8 cellular contexts compared by ENCODE assay signal in the genomic region with DNA sequence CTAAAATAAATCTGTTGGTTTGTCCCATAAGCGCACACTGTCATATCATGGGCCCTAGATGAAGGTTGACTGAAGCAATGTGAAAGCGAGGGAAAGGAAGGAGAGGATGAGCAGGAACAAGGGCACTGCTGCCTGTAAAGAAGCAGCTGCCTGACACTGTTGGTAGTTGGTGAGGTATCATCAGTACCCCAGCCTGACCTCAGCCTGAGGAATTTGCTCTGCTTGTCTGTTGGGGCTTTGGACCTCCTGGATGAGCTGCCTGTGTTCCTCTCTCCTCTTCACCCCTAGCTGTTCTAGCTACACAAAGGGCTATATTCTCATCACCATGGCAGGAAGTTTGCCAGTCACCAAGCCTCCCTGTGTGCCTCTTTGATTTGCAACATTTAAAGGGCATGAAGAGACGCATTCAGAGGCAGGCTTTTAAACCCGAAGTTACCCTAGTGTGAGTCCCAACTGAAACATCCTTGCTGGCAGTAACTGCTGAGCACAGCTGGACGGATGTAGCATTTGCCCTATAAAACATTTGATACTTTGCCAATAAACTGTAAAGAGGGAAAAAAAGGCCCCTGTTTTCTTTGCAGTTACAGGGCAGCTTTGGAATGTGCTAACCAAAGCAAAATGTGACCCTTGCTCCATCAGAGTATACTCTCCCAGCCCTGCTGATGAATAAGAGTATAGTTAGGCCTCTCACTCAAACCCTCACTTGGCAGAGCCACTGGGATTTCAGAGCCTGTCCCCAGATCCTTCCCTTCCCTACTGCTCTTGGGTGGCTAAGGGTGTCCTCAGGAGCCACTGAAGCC. TPM values are rescaled to one million over a fixed set of nuclear protein-coding genes. Genes with fewer than 3 reads are reported as not detected.
DNase-seq lines count a peak whose midpoint lies in the region; ATAC-seq and TF ChIP-seq lines count a peak whose summit lies in the region.

No MANE protein-coding gene starts in this region.

- 65 to 68% methylated on average over 5 of the region's 5 CpGs for WGBS in body of pancreas, 2 donors

- no peaks in the 10 kb centered on the region for H3K27me3 ChIP-seq in body of pancreas

- no peak for TF ChIP-seq CTCF in body of pancreas (IDR thresholded peaks at IDR 0.05)
- TF ChIP-seq CTCF in GM13976 (IDR thresholded peaks at IDR 0.05; ENCODE audit: borderline replicate concordance, control extremely low read depth, extremely low read depth, insufficient read depth, missing control alignments), result no peak

- no peak for TF ChIP-seq POLR2A in body of pancreas (IDR thresholded peaks at IDR 0.05)

- H3K4me3 ChIP-seq in body of pancreas, result no peak overlapping the region

- no peaks in the 10 kb centered on the region for H3K36me3 ChIP-seq in body of pancreas (replicated peaks in 1 of 2; ENCODE audit: insufficient read depth in 1 of 2, low read depth in 2 of 2)

- in situ Hi-C loops in GM13976 (cut with MboI; ENCODE audit: low sequenced_read_pairs, unreplicated experiment), result no loop called here

- H3K27ac ChIP-seq in body of pancreas, result no peak overlapping the region

- peak; percentile 89 for DNase-seq in H4 (ENCODE audit: low spot score)
- peak in 1 of 4 donors; percentile 23 for DNase-seq in body of pancreas
- peak; percentile 80 for DNase-seq in kidney tubule cell (ENCODE audit: low spot score)
- peak; percentile 86 for DNase-seq in smooth muscle cell of the brain vasculature (ENCODE audit: low read depth, low spot score)
- DNase-seq in GM13976 (ENCODE audit: low spot score), result no peak
- DNase-seq in NCI-H187 treated with DMSO at 0.1 percent for 48 hours (lab: John Stamatoyannopoulos, UW), result no peak
- no peak for DNase-seq in SIG-M5 (lab: John Stamatoyannopoulos, UW)

- no peaks in the 10 kb centered on the region for H3K9me3 ChIP-seq in body of pancreas

- intact Hi-C loops in body of pancreas (cut with DNase I), result no loop called here

- peaks cover 8% of the 10 kb centered on the region for H3K4me1 ChIP-seq in body of pancreas

- peak; percentile 63 for ATAC-seq in body of pancreas
- no peak for ATAC-seq in HG03196 (IDR thresholded peaks at IDR 0.05; ENCODE audit: unreplicated experiment)

RNA-seq across cellular contexts. Expression of gene SPATA6, which starts 22.2 kb away (rescaled TPM):
- 4.0 and 5.4 TPM in 2 replicates for total RNA-seq in H4 (2014; rRNA removed; shearing (Covaris generic))
- total RNA-seq in body of pancreas, result 10 to 100 TPM in 1 of 2 donors, 1 to 10 TPM in 1; 5.3 to 15.8 TPM

Comparison
In these comparisons a context has a peak if more than half of its experiments do, and no peak if none do; other contexts are left out.
1. DNase-seq: peak in H4 (single experiment), kidney tubule cell (single experiment) and smooth muscle cell of the brain vasculature (single experiment); none in GM13976 (single experiment), NCI-H187 treated with DMSO at 0.1 percent for 48 hours (single experiment) and SIG-M5 (single experiment).